Comparison of ENCODE assay signal across 29 cellular contexts in genomic region chr7:120775703-120776265, GRCh38.
"Had no signal": no experiment of that assay in that cellular context is flagged by ENCODE, and none has a peak within 500 bp of the region (broad histone marks: within the 10 kb centered on the region; RNA-seq: fewer than 3 reads in every experiment).

No MANE protein-coding gene starts in this region.

- H3K36me3 ChIP-seq: ascending aorta, cardiac muscle cell, colonic mucosa, gastrocnemius medialis, pancreas, prostate gland, suprapubic skin, tibial artery, upper lobe of right lung had no signal

- H3K9me3 Mint-ChIP-seq: activated B cell treated with CpG ODN at 0.5 μM for 24 hours; activated naive CD4-positive, alpha-beta T cell treated with anti-CD3 and anti-CD28 coated beads for 36 hours; activated naive CD8-positive, alpha-beta T cell treated with anti-CD3 and anti-CD28 coated beads, Interleukin-2, amount 10 ng/mL, durations not matched to agents 7 days and 5 days; activated T-helper 1 cell treated with anti-CD3 and anti-CD28 coated beads, Interleukin-12 subunit alpha, Interleukin-12 subunit beta, Interleukin-2, Interleukin-4 antibody, amounts not matched to agents 30 ng/mL and 10 ng/mL and 1 ng/mL, durations not matched to agents 14 hours and 24 hours and 36 hours; brain; naive thymus-derived CD4-positive, alpha-beta T cell had no signal

- H3K4me2 ChIP-seq: hepatocyte had no signal

- H3K4me1 Mint-ChIP-seq: activated B cell treated with CpG ODN at 0.5 μM for 24 hours; activated CD4-positive, alpha-beta T cell treated with anti-CD3 and anti-CD28 coated beads for 36 hours; activated naive CD8-positive, alpha-beta T cell treated with anti-CD3 and anti-CD28 coated beads, Interleukin-2, amount 10 ng/mL, durations not matched to agents 7 days and 5 days; brain; naive thymus-derived CD4-positive, alpha-beta T cell had no signal

- H3K27ac Mint-ChIP-seq: activated B cell treated with CpG ODN at 0.5 μM for 24 hours; activated CD4-positive, alpha-beta T cell treated with anti-CD3 and anti-CD28 coated beads for 36 hours; activated naive CD4-positive, alpha-beta T cell treated with anti-CD3 and anti-CD28 coated beads for 36 hours; activated naive CD8-positive, alpha-beta T cell treated with anti-CD3 and anti-CD28 coated beads, Interleukin-2, amount 10 ng/mL, durations not matched to agents 7 days and 5 days; activated T-helper 1 cell treated with anti-CD3 and anti-CD28 coated beads, Interleukin-12 subunit alpha, Interleukin-12 subunit beta, Interleukin-2, Interleukin-4 antibody, amounts not matched to agents 30 ng/mL and 10 ng/mL and 1 ng/mL, durations not matched to agents 14 hours and 24 hours and 36 hours; brain; mesothelial cell of epicardium; naive thymus-derived CD4-positive, alpha-beta T cell had no signal

- H3K4me3 ChIP-seq: ascending aorta, cardiac muscle cell, colonic mucosa, gastrocnemius medialis, hepatocyte, pancreas, prostate gland, suprapubic skin, tibial artery, upper lobe of right lung had no signal

- H3K27ac ChIP-seq: ascending aorta, cardiac muscle cell, colonic mucosa, gastrocnemius medialis, hepatocyte, pancreas, prostate gland, suprapubic skin, tibial artery, upper lobe of right lung had no signal

- H3K36me3 Mint-ChIP-seq: activated naive CD8-positive, alpha-beta T cell treated with anti-CD3 and anti-CD28 coated beads, Interleukin-2, amount 10 ng/mL, durations not matched to agents 7 days and 5 days; brain; mesothelial cell of epicardium; naive thymus-derived CD4-positive, alpha-beta T cell had no signal

- H3K27me3 ChIP-seq: ascending aorta, cardiac muscle cell, colonic mucosa, gastrocnemius medialis, hepatocyte, pancreas, suprapubic skin, tibial artery, upper lobe of right lung had no signal

- H3K27me3 Mint-ChIP-seq: activated CD4-positive, alpha-beta T cell treated with anti-CD3 and anti-CD28 coated beads for 36 hours; brain had no signal

- H3K79me2 ChIP-seq: hepatocyte had no signal

- H3K9me3 ChIP-seq: ascending aorta, colonic mucosa, gastrocnemius medialis, pancreas, prostate gland, suprapubic skin, tibial artery, upper lobe of right lung had no signal

- H3K4me3 Mint-ChIP-seq: activated B cell treated with CpG ODN at 0.5 μM for 24 hours; activated CD4-positive, alpha-beta T cell treated with anti-CD3 and anti-CD28 coated beads for 36 hours; activated naive CD4-positive, alpha-beta T cell treated with anti-CD3 and anti-CD28 coated beads for 36 hours; activated naive CD8-positive, alpha-beta T cell treated with anti-CD3 and anti-CD28 coated beads, Interleukin-2, amount 10 ng/mL, durations not matched to agents 7 days and 5 days; activated T-helper 1 cell treated with anti-CD3 and anti-CD28 coated beads, Interleukin-12 subunit alpha, Interleukin-12 subunit beta, Interleukin-2, Interleukin-4 antibody, amounts not matched to agents 30 ng/mL and 10 ng/mL and 1 ng/mL, durations not matched to agents 14 hours and 24 hours and 36 hours; brain; mesothelial cell of epicardium; naive thymus-derived CD4-positive, alpha-beta T cell had no signal

- H3K4me1 ChIP-seq: ascending aorta, colonic mucosa, gastrocnemius medialis, pancreas, prostate gland, suprapubic skin, tibial artery, upper lobe of right lung had no signal

- H2AFZ ChIP-seq: hepatocyte had no signal

- DNase-seq: activated B cell treated with CpG ODN at 0.5 μM for 24 hours; activated CD4-positive, alpha-beta T cell treated with anti-CD3 and anti-CD28 coated beads for 36 hours; activated CD4-positive, alpha-beta T cell treated with anti-CD3 and anti-CD28 coated beads, Interleukin-2, amount 50 U/mL, for 4 hours; activated effector memory CD4-positive, alpha-beta T cell treated with anti-CD3 and anti-CD28 coated beads, Interleukin-2, amount 50 U/mL, for 16 hours; activated naive CD4-positive, alpha-beta T cell treated with anti-CD3 and anti-CD28 coated beads for 36 hours; activated naive CD8-positive, alpha-beta T cell treated with anti-CD3 and anti-CD28 coated beads, Interleukin-2, amount 10 ng/mL, durations not matched to agents 7 days and 5 days; cerebellar nuclear complex; colonic mucosa; effector CD8-positive, alpha-beta T cell; erythroblast; gastrocnemius medialis; islet precursor cell; left ventricle myocardium superior; naive thymus-derived CD4-positive, alpha-beta T cell; pancreas; stimulated activated CD4-positive, alpha-beta T cell treated with anti-CD3 and anti-CD28 coated beads, Interleukin-15, amount 100 ng/mL, for 24 hours; stimulated activated CD4-positive, alpha-beta T cell treated with anti-CD3 and anti-CD28 coated beads, Interleukin-2, amount 100 ng/mL, for 24 hours; stimulated activated naive CD4-positive, alpha-beta T cell; T-helper 2 cell; tibial artery; upper lobe of right lung had no signal
